18 cellular contexts compared by ENCODE assay signal in genomic region chr1:23263380-23263887, GRCh38. TPM values are rescaled to one million over a fixed set of nuclear protein-coding genes. Genes with fewer than 3 reads are reported as not detected.
"Had no signal": no experiment of that assay in that cellular context is flagged by ENCODE, and none has a peak within 500 bp of the region (broad histone marks: within the 10 kb centered on the region; RNA-seq: fewer than 3 reads in every experiment).

No MANE protein-coding gene starts in this region.

- H3K4me1 Mint-ChIP-seq: activated naive CD8-positive, alpha-beta T cell treated with anti-CD3 and anti-CD28 coated beads, Interleukin-2, amount 10 ng/mL, durations not matched to agents 7 days and 5 days had no signal

- H3K4me1 ChIP-seq: esophagus squamous epithelium, tibial nerve, vagina had no signal

- H3K27me3 Mint-ChIP-seq: activated CD8-positive, alpha-beta T cell treated with anti-CD3 and anti-CD28 coated beads for 36 hours had no signal

- H3K27ac Mint-ChIP-seq: activated CD8-positive, alpha-beta T cell treated with anti-CD3 and anti-CD28 coated beads for 36 hours; activated naive CD8-positive, alpha-beta T cell treated with anti-CD3 and anti-CD28 coated beads, Interleukin-2, amount 10 ng/mL, durations not matched to agents 7 days and 5 days; activated T-cell treated with anti-CD3 and anti-CD28 coated beads, Interleukin-2, amount 50 U/mL, for 72 hours had no signal

- DNase-seq: activated CD8-positive, alpha-beta memory T cell treated with anti-CD3 and anti-CD28 coated beads, Interleukin-2, amount 50 U/mL, for 4 hours; activated CD8-positive, alpha-beta T cell treated with anti-CD3 and anti-CD28 coated beads for 36 hours; activated naive CD8-positive, alpha-beta T cell treated with anti-CD3 and anti-CD28 coated beads, Interleukin-2, amount 10 ng/mL, durations not matched to agents 7 days and 5 days; activated T-cell treated with anti-CD3 and anti-CD28 coated beads, Interleukin-2, amount 50 U/mL, for 72 hours; aorta; dorsolateral prefrontal cortex; esophagus squamous epithelium; foreskin fibroblast; glutamatergic neuron; kidney glomerular epithelial cell; retina; stimulated activated CD4-positive, alpha-beta T cell treated with anti-CD3 and anti-CD28 coated beads, Interleukin-15, amount 100 ng/mL, for 24 hours; stimulated activated CD4-positive, alpha-beta T cell treated with anti-CD3 and anti-CD28 coated beads, Interleukin-4, amount 100 ng/mL, for 4 hours; T-helper 9 cell had no signal

- H3K36me3 ChIP-seq: esophagus squamous epithelium, tibial nerve, vagina had no signal

- H3K4me3 ChIP-seq: dorsolateral prefrontal cortex, esophagus squamous epithelium, tibial nerve, vagina had no signal

- H3K27ac ChIP-seq: dorsolateral prefrontal cortex, esophagus squamous epithelium, tibial nerve, vagina had no signal

- H3K36me3 Mint-ChIP-seq: activated naive CD8-positive, alpha-beta T cell treated with anti-CD3 and anti-CD28 coated beads, Interleukin-2, amount 10 ng/mL, durations not matched to agents 7 days and 5 days had no signal

- H3K4me3 Mint-ChIP-seq: activated CD8-positive, alpha-beta T cell treated with anti-CD3 and anti-CD28 coated beads for 36 hours; activated naive CD8-positive, alpha-beta T cell treated with anti-CD3 and anti-CD28 coated beads, Interleukin-2, amount 10 ng/mL, durations not matched to agents 7 days and 5 days; activated T-cell treated with anti-CD3 and anti-CD28 coated beads, Interleukin-2, amount 50 U/mL, for 72 hours had no signal

- H3K9me3 Mint-ChIP-seq: activated CD8-positive, alpha-beta T cell treated with anti-CD3 and anti-CD28 coated beads for 36 hours; activated naive CD8-positive, alpha-beta T cell treated with anti-CD3 and anti-CD28 coated beads, Interleukin-2, amount 10 ng/mL, durations not matched to agents 7 days and 5 days; activated T-cell treated with anti-CD3 and anti-CD28 coated beads, Interleukin-2, amount 50 U/mL, for 72 hours had no signal

- ATAC-seq: activated CD8-positive, alpha-beta T cell treated with anti-CD3 and anti-CD28 coated beads for 36 hours; activated T-cell treated with anti-CD3 and anti-CD28 coated beads, Interleukin-2, amount 50 U/mL, for 72 hours had no signal

- H3K27me3 ChIP-seq: dorsolateral prefrontal cortex, esophagus squamous epithelium, tibial nerve, vagina had no signal

- H3K9me3 ChIP-seq: esophagus squamous epithelium, tibial nerve, vagina had no signal

RNA-seq across cellular contexts. Expression of gene HTR1D, which starts 46.1 kb away (rescaled TPM):
- total RNA-seq: activated CD8-positive, alpha-beta T cell treated with anti-CD3 and anti-CD28 coated beads for 36 hours; activated naive CD8-positive, alpha-beta T cell treated with anti-CD3 and anti-CD28 coated beads, Interleukin-2, amount 10 ng/mL, durations not matched to agents 7 days and 5 days; activated T-cell treated with anti-CD3 and anti-CD28 coated beads, Interleukin-2, amount 50 U/mL, for 72 hours; aorta; esophagus squamous epithelium; lower leg skin; skeletal muscle tissue; vagina had no signal
